Comparison of ENCODE assay signal across 1 cellular context in the genomic region with DNA sequence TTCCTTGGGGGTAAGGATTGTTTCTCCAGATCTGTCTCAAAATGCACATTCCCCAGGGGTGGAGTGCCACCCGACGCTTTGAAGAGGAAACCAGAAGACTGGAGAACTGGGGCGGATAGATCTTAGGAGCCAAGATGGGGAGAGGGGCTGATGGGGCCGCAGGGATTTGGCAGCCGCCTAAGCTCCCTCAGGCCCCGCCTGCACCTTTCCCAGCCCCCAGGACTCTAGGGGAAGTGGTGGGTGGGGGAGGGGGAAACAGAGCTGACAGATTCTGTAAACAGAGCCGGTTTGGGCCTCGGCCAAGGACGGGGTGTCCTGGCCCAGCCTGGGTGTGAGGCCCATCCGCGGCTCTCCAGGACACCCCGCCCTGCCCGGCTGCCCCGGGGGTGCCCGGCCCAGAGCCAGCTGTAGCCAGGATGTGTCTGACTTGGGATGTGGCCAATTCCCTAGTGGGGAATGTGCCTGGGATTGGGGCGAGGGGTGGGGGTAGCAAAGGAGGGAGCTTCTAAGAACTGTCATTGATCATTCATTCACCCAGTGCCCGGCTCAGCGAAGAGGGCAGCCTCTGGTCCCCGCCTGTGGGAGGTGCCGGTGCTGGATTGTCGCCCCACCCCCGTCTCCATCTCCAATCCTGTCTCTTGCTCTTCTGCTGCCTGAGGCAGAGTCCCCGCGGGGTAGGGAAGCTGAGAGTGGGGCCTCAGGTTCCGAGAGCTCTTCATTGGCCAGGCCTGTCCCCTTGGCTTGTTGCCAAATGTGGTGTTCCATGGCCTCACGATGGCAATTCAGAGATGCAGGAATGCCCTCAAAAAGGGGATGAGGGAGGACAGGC.
A peak's percentile ranks its signal among the peaks of the same experiment; 100 is the strongest.
TF ChIP-seq lines count a peak whose summit lies in the region.

No MANE protein-coding gene starts in this region.

TF ChIP-seq in A549, 52 proteins besides CTCF, POLR2A, EP300 and RAD21 (continued from another document):
- TF ChIP-seq, protein P1, sequence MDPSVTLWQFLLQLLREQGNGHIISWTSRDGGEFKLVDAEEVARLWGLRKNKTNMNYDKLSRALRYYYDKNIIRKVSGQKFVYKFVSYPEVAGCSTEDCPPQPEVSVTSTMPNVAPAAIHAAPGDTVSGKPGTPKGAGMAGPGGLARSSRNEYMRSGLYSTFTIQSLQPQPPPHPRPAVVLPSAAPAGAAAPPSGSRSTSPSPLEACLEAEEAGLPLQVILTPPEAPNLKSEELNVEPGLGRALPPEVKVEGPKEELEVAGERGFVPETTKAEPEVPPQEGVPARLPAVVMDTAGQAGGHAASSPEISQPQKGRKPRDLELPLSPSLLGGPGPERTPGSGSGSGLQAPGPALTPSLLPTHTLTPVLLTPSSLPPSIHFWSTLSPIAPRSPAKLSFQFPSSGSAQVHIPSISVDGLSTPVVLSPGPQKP (IDR thresholded peaks at IDR 0.05; ENCODE audit: low read depth, low read length), result no peak
- TF ChIP-seq, protein P2, sequence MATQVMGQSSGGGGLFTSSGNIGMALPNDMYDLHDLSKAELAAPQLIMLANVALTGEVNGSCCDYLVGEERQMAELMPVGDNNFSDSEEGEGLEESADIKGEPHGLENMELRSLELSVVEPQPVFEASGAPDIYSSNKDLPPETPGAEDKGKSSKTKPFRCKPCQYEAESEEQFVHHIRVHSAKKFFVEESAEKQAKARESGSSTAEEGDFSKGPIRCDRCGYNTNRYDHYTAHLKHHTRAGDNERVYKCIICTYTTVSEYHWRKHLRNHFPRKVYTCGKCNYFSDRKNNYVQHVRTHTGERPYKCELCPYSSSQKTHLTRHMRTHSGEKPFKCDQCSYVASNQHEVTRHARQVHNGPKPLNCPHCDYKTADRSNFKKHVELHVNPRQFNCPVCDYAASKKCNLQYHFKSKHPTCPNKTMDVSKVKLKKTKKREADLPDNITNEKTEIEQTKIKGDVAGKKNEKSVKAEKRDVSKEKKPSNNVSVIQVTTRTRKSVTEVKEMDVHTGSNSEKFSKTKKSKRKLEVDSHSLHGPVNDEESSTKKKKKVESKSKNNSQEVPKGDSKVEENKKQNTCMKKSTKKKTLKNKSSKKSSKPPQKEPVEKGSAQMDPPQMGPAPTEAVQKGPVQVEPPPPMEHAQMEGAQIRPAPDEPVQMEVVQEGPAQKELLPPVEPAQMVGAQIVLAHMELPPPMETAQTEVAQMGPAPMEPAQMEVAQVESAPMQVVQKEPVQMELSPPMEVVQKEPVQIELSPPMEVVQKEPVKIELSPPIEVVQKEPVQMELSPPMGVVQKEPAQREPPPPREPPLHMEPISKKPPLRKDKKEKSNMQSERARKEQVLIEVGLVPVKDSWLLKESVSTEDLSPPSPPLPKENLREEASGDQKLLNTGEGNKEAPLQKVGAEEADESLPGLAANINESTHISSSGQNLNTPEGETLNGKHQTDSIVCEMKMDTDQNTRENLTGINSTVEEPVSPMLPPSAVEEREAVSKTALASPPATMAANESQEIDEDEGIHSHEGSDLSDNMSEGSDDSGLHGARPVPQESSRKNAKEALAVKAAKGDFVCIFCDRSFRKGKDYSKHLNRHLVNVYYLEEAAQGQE (IDR thresholded peaks at IDR 0.05), result no peak
- TF ChIP-seq FOXS1 (CRISPR knock-in tag; IDR thresholded peaks at IDR 0.05) (peak; percentile 55; the same call in 1 of the 2 replicates), NR3C1 (IDR thresholded peaks at IDR 0.05) (no peak; the same call in 2 of the 3 replicates), HES2 (IDR thresholded peaks at IDR 0.05) (no peak), CEBPB (IDR thresholded peaks at IDR 0.05) (peak in 1 of 2 experiments; percentile 40; a peak in 1 of 4 replicates), GATA3 (IDR thresholded peaks at IDR 0.05; ENCODE audit: borderline replicate concordance) (peak; percentile 61), RCOR1 (IDR thresholded peaks at IDR 0.05; ENCODE audit: low read depth, low read length) (no peak), E2F6 (IDR thresholded peaks at IDR 0.05; ENCODE audit: borderline replicate concordance, low read depth) (peak; percentile 36; the same call in 1 of the 2 replicates), HMGXB4 (CRISPR knock-in tag; IDR thresholded peaks at IDR 0.05; ENCODE audit: borderline replicate concordance) (no peak), FOSL2 (IDR thresholded peaks at IDR 0.05) (no peak), FOSL2 (CRISPR knock-in tag; IDR thresholded peaks at IDR 0.05) (no peak), SMC3 (IDR thresholded peaks at IDR 0.05) (peak; percentile 50; the same call in 2 of the 3 replicates), NPAS2 (CRISPR knock-in tag; IDR thresholded peaks at IDR 0.05; ENCODE audit: borderline replicate concordance) (no peak), HOXB13 (CRISPR knock-in tag; IDR thresholded peaks at IDR 0.05; ENCODE audit: low read depth) (no peak)
